In the genomic region with DNA sequence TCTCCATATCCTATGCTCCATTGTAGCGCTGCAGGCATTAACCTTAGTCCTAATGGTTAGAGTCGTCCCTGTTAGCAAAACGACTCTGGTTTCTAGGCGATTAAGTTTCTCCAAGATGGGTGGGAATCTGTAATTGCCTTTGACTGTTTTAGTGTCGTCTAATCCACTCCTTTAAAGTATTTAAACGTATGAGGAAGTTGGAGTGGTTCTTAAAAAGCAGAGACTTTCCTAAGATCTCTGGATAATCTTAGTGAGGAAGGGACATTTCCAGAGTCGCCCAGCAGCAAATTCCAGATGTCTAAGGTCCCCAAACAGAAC, we compare ENCODE assay signal across 8 cellular contexts. TPM values are rescaled to one million over a fixed set of nuclear protein-coding genes. Genes with fewer than 3 reads are reported as not detected.
DNase-seq lines count a peak whose midpoint lies in the region; ATAC-seq and TF ChIP-seq lines count a peak whose summit lies in the region.

No MANE protein-coding gene starts in this region.

- no peak for ATAC-seq in CD8-positive, alpha-beta T cell
- ATAC-seq in left lobe of liver (no peak), GM21381 (IDR thresholded peaks at IDR 0.05; ENCODE audit: unreplicated experiment) (no peak)

- peaks cover 77% of the 10 kb centered on the region for H3K36me3 Mint-ChIP-seq in CD8-positive, alpha-beta T cell

- TF ChIP-seq CTCF in CD8-positive, alpha-beta T cell (IDR thresholded peaks at IDR 0.05), result no peak
- TF ChIP-seq CTCF in Peyer's patch (IDR thresholded peaks at IDR 0.05) (no peak), osteoblast (IDR thresholded peaks at IDR 0.05; ENCODE audit: extremely low read depth, low read depth, low read length) (no peak)

- H3K79me2 ChIP-seq in osteoblast (ENCODE audit: insufficient read depth, low read length), result peaks cover 56% of the 10 kb centered on the region

- CTCF ChIA-PET in CD8-positive, alpha-beta T cell (lab: Charles Lee), result no interaction called here

- peak overlapping the region; percentile 99 for H3K27ac ChIP-seq in CD8-positive, alpha-beta T cell (ENCODE audit: low read depth, low read length)
- H3K27ac ChIP-seq in Peyer's patch, result peak overlapping the region; percentile 89 to 99 (median 94)
- H3K27ac ChIP-seq in epithelial cell of prostate, result peak overlapping the region; percentile 74
- H3K27ac ChIP-seq in osteoblast (ENCODE audit: low read depth, low read length), result peak overlapping the region; percentile 99

- H3K27ac Mint-ChIP-seq in CD8-positive, alpha-beta T cell, result peak overlapping the region; percentile 100

- POLR2A ChIA-PET in CD8-positive, alpha-beta T cell (lab: Charles Lee), result interaction anchor here (0.6 to 2.1 kb wide), 14 partner anchors 8 to 1026 kb away, joined by 3 to 20 read pairs (median 6); a partner anchor contains a TSS

- no peak for TF ChIP-seq POLR2A in Peyer's patch (IDR thresholded peaks at IDR 0.05)

- H4K20me1 ChIP-seq in osteoblast (ENCODE audit: insufficient read depth, low read length), result no peaks in the 10 kb centered on the region

- peaks cover 27% of the 10 kb centered on the region for H3K4me1 ChIP-seq in CD8-positive, alpha-beta T cell (ENCODE audit: insufficient read depth, low read length)
- H3K4me1 ChIP-seq in Peyer's patch (peaks cover 0 to 24% (median 4%) of the 10 kb centered on the region in 4 donors), osteoblast (ENCODE audit: insufficient read depth, low read length) (peaks cover 14% of the 10 kb centered on the region)

- no peaks in the 10 kb centered on the region for H3K27me3 ChIP-seq in CD8-positive, alpha-beta T cell (ENCODE audit: insufficient read depth, low read length)
- H3K27me3 ChIP-seq in Peyer's patch (no peaks in the 10 kb centered on the region), osteoblast (ENCODE audit: insufficient read depth, low read length) (no peaks in the 10 kb centered on the region)

- peak overlapping the region; percentile 100 for H3K4me3 Mint-ChIP-seq in CD8-positive, alpha-beta T cell

- no peak for DNase-seq in CD8-positive, alpha-beta T cell
- DNase-seq in Peyer's patch, result no peak
- no peak for DNase-seq in epithelial cell of prostate (ENCODE audit: low read depth, low spot score)
- DNase-seq in osteoblast (ENCODE audit: insufficient read length, low spot score, missing footprints), result no peak
- DNase-seq in hypothalamus (lab: John Stamatoyannopoulos, UW), result no peak
- DNase-seq in left lobe of liver (ENCODE audit: low spot score), result no peak
- DNase-seq in stimulated activated CD4-positive, alpha-beta T cell treated with anti-CD3 and anti-CD28 coated beads, Interleukin-4, amount 100 ng/mL, for 24 hours, result no peak

- peak overlapping the region; percentile 91 for H3K4me2 ChIP-seq in osteoblast (ENCODE audit: insufficient read depth, low read length)

- no peaks in the 10 kb centered on the region for H3K9me3 ChIP-seq in CD8-positive, alpha-beta T cell (ENCODE audit: low read length)
- H3K9me3 ChIP-seq in Peyer's patch (no peaks in the 10 kb centered on the region), osteoblast (ENCODE audit: low read depth, low read length) (no peaks in the 10 kb centered on the region)

- intact Hi-C loops in CD8-positive, alpha-beta T cell (cut with DNase I, micrococcal nuclease), result loop anchor here (1.0 to 10.0 kb wide), 12 partner anchors 29 to 1984 kb away; a partner anchor contains a TSS

- H3K4me3 ChIP-seq in CD8-positive, alpha-beta T cell (ENCODE audit: low read depth, low read length), result peak overlapping the region; percentile 62
- peak overlapping the region; percentile 63 to 76 (median 66) for H3K4me3 ChIP-seq in Peyer's patch
- peak overlapping the region; percentile 78 for H3K4me3 ChIP-seq in osteoblast (ENCODE audit: insufficient read depth, low read length)

- H3K36me3 ChIP-seq in CD8-positive, alpha-beta T cell (ENCODE audit: insufficient read depth, low read length), result peaks cover 9% of the 10 kb centered on the region
- peaks cover 0 to 31% (median 0%) of the 10 kb centered on the region in 3 donors for H3K36me3 ChIP-seq in Peyer's patch
- peaks cover 37% of the 10 kb centered on the region for H3K36me3 ChIP-seq in osteoblast (ENCODE audit: insufficient read depth, low read length)

- H2AFZ ChIP-seq in osteoblast (ENCODE audit: low read length), result peak overlapping the region; percentile 100

- H3K9me3 Mint-ChIP-seq in CD8-positive, alpha-beta T cell, result no peaks in the 10 kb centered on the region

- H3K27me3 Mint-ChIP-seq in CD8-positive, alpha-beta T cell (ENCODE audit: low read depth), result no peaks in the 10 kb centered on the region

- H3K4me1 Mint-ChIP-seq in CD8-positive, alpha-beta T cell (ENCODE audit: low read depth), result peaks cover 63% of the 10 kb centered on the region

RNA-seq across cellular contexts. Expression of a gene that starts 0.3 kb away (rescaled TPM):
- 10 to 100 TPM; 17.7 to 24.1 TPM for total RNA-seq in CD8-positive, alpha-beta T cell
- total RNA-seq in Peyer's patch (10 to 100 TPM in 3 of 4 donors, 1 to 10 TPM in 1; 9.9 to 30.8 (median 22.7) TPM), osteoblast (13.8 and 14.5 TPM in 2 replicates), left lobe of liver (26.8 TPM)

RNA-seq across cellular contexts. Expression of a gene that starts 0.5 kb away (rescaled TPM):
- 10 to 100 TPM; 25.6 to 28.0 TPM for total RNA-seq in CD8-positive, alpha-beta T cell
- total RNA-seq in Peyer's patch (10 to 100 TPM; 17.0 to 59.4 (median 20.4) TPM), osteoblast (17.4 and 18.3 TPM in 2 replicates), left lobe of liver (6.7 TPM)

RNA-seq across cellular contexts. Expression of a gene that starts 28.8 kb away (rescaled TPM):
- total RNA-seq in CD8-positive, alpha-beta T cell, result 10 to 100 TPM; 13.9 to 17.2 TPM
- total RNA-seq in Peyer's patch, result 10 to 100 TPM in 1 of 4 donors, 1 to 10 TPM in 3; 3.7 to 10.7 (median 7.6) TPM
- total RNA-seq in osteoblast, result 17.4 and 23.3 TPM in 2 replicates
- total RNA-seq in left lobe of liver, result 1.8 TPM
